Comparison of ENCODE assay signal across 25 cellular contexts in genomic region chr20:19812696-19813095, GRCh38. TPM values are rescaled to one million over a fixed set of nuclear protein-coding genes. Genes with fewer than 3 reads are reported as not detected.
DNase-seq lines count a peak whose midpoint lies in the region; ATAC-seq, FAIRE-seq and TF ChIP-seq lines count a peak whose summit lies in the region.
"Had no signal": no experiment of that assay in that cellular context is flagged by ENCODE, and none has a peak within 500 bp of the region (broad histone marks: within the 10 kb centered on the region; RNA-seq: fewer than 3 reads in every experiment).

No MANE protein-coding gene starts in this region.

- H3K4me3 Mint-ChIP-seq in astrocyte (ENCODE audit: unreplicated experiment) (no peak overlapping the region), neural crest cell (no peak overlapping the region)
- H3K4me3 Mint-ChIP-seq in CD8-positive, alpha-beta T cell: no peak overlapping the region
- H3K4me3 Mint-ChIP-seq: activated CD8-positive, alpha-beta T cell treated with anti-CD3 and anti-CD28 coated beads for 36 hours; activated naive CD8-positive, alpha-beta T cell treated with anti-CD3 and anti-CD28 coated beads, Interleukin-2, amount 50 U/mL, for 24 hours; CD4-positive, alpha-beta memory T cell had no signal

- H3K4me1 ChIP-seq in BLaER1 (peaks cover 96% of the 10 kb centered on the region), astrocyte (ENCODE audit: insufficient read depth, low read length) (peaks cover 33% of the 10 kb centered on the region), BE2C (no peaks in the 10 kb centered on the region)
- no peaks in the 10 kb centered on the region for H3K4me1 ChIP-seq in CD8-positive, alpha-beta T cell (ENCODE audit: insufficient read depth, low read length)

- H3K9me3 ChIP-seq in BLaER1 (no peaks in the 10 kb centered on the region), astrocyte (ENCODE audit: insufficient read depth, low read depth, low read length) (no peaks in the 10 kb centered on the region), BE2C (no peaks in the 10 kb centered on the region)
- no peaks in the 10 kb centered on the region for H3K9me3 ChIP-seq in CD8-positive, alpha-beta T cell (ENCODE audit: low read length)
- H3K9me3 ChIP-seq: left lung, suprapubic skin, vagina had no signal

- H3K36me3 Mint-ChIP-seq in astrocyte (ENCODE audit: low read depth, unreplicated experiment) (peaks cover 8% of the 10 kb centered on the region), neural crest cell (ENCODE audit: low read depth) (peaks cover 18% of the 10 kb centered on the region)
- H3K36me3 Mint-ChIP-seq in CD8-positive, alpha-beta T cell: no peaks in the 10 kb centered on the region
- H3K36me3 Mint-ChIP-seq: CD4-positive, alpha-beta memory T cell had no signal

- H4K20me1 ChIP-seq in BLaER1 (no peaks in the 10 kb centered on the region), astrocyte (ENCODE audit: insufficient read depth, low read length) (no peaks in the 10 kb centered on the region)

- intact Hi-C loops in CD8-positive, alpha-beta T cell (cut with DNase I, micrococcal nuclease): no loop called here

- H2AFZ ChIP-seq in astrocyte (ENCODE audit: low read depth, low read length): no peak overlapping the region

- peak; percentile 8 for DNase-seq in KBM-7
- no peak for DNase-seq in astrocyte (ENCODE audit: low read depth)
- no peak for DNase-seq in neural crest cell (ENCODE audit: low read depth, low spot score)
- no peak for DNase-seq in BE2C
- no peak for DNase-seq in frontal cortex (ENCODE audit: low spot score in 2 of 2)
- no peak for DNase-seq in CD8-positive, alpha-beta T cell
- DNase-seq: activated CD4-positive, CD25-positive, alpha-beta regulatory T cell; activated CD8-positive, alpha-beta T cell treated with anti-CD3 and anti-CD28 coated beads for 36 hours; activated gamma-delta T cell; activated naive CD8-positive, alpha-beta T cell treated with anti-CD3 and anti-CD28 coated beads, Interleukin-2, amount 50 U/mL, for 24 hours; activated T-cell treated with anti-CD3 and anti-CD28 coated beads for 4 hours; CD4-positive, alpha-beta memory T cell; cortex of kidney; DMS53; left lung; NCI-H1417; NCI-H510A treated with DMSO at 0.1 percent for 48 hours had no signal

- H3K9ac ChIP-seq in BLaER1: no peak overlapping the region
- H3K9ac ChIP-seq in astrocyte (ENCODE audit: low read length): no peak overlapping the region

- POLR2A ChIA-PET in CD8-positive, alpha-beta T cell (lab: Charles Lee): no interaction called here

- H3K27me3 ChIP-seq in BLaER1 (no peaks in the 10 kb centered on the region), astrocyte (ENCODE audit: insufficient read depth, low read length) (no peaks in the 10 kb centered on the region), BE2C (peaks cover 15% of the 10 kb centered on the region; the same call in 1 of the 2 replicates)
- no peaks in the 10 kb centered on the region for H3K27me3 ChIP-seq in CD8-positive, alpha-beta T cell (ENCODE audit: insufficient read depth, low read length)
- H3K27me3 ChIP-seq: left lung, suprapubic skin, vagina had no signal

- H3K4me3 ChIP-seq in BLaER1 (no peak overlapping the region), astrocyte (ENCODE audit: insufficient read depth, low read depth, low read length) (no peak overlapping the region), BE2C (ENCODE audit: low read depth, low read length) (no peak overlapping the region)
- no peak overlapping the region for H3K4me3 ChIP-seq in CD8-positive, alpha-beta T cell (ENCODE audit: low read depth, low read length)
- H3K4me3 ChIP-seq: GM12878, left lung, suprapubic skin, vagina had no signal

- no peak for FAIRE-seq in astrocyte (lab: Jason Lieb, UNC)
- no peak for FAIRE-seq in frontal cortex (lab: Jason Lieb, UNC)
- FAIRE-seq: bronchial epithelial cell, GM12878, HepG2 had no signal

- no peak for TF ChIP-seq CTCF in astrocyte (IDR thresholded peaks at IDR 0.05; ENCODE audit: insufficient read depth, low read depth, low read length)
- no peak for TF ChIP-seq CTCF in neural crest cell (conservative IDR thresholded peaks at IDR 0.05)
- TF ChIP-seq CTCF in BE2C (IDR thresholded peaks at IDR 0.05; ENCODE audit: low read depth, low read length): no peak
- no peak for TF ChIP-seq CTCF in CD8-positive, alpha-beta T cell (IDR thresholded peaks at IDR 0.05)

- peak overlapping the region; percentile 79 for H3K27ac Mint-ChIP-seq in astrocyte (ENCODE audit: unreplicated experiment)
- peak overlapping the region; percentile 24 for H3K27ac Mint-ChIP-seq in neural crest cell (ENCODE audit: unreplicated experiment)
- no peak overlapping the region for H3K27ac Mint-ChIP-seq in CD8-positive, alpha-beta T cell
- H3K27ac Mint-ChIP-seq: activated CD8-positive, alpha-beta T cell treated with anti-CD3 and anti-CD28 coated beads for 36 hours; activated naive CD8-positive, alpha-beta T cell treated with anti-CD3 and anti-CD28 coated beads, Interleukin-2, amount 50 U/mL, for 24 hours; CD4-positive, alpha-beta memory T cell had no signal

- CTCF ChIA-PET in CD8-positive, alpha-beta T cell (lab: Charles Lee): no interaction called here

- H3K4me2 ChIP-seq in BLaER1 (peak overlapping the region; percentile 69), astrocyte (ENCODE audit: low read length) (no peak overlapping the region)

- H3K27me3 Mint-ChIP-seq in astrocyte (ENCODE audit: low read depth, unreplicated experiment): no peaks in the 10 kb centered on the region
- no peaks in the 10 kb centered on the region for H3K27me3 Mint-ChIP-seq in neural crest cell (ENCODE audit: low read depth)
- peaks cover 13% of the 10 kb centered on the region for H3K27me3 Mint-ChIP-seq in CD8-positive, alpha-beta T cell (ENCODE audit: low read depth)

- in situ Hi-C loops in KBM-7 (cut with MboI; ENCODE audit: low pct_unique_long_range_greater_than_20kb, low sequenced_read_pairs): no loop called here

- no peak for ATAC-seq in HG03095 (IDR thresholded peaks at IDR 0.05; ENCODE audit: unreplicated experiment)
- no peak for ATAC-seq in CD8-positive, alpha-beta T cell
- ATAC-seq: activated CD8-positive, alpha-beta T cell treated with anti-CD3 and anti-CD28 coated beads for 36 hours; activated naive CD8-positive, alpha-beta T cell treated with anti-CD3 and anti-CD28 coated beads, Interleukin-2, amount 50 U/mL, for 24 hours; GM12878; HepG2; left lung; sciatic nerve had no signal

- H3K79me2 ChIP-seq in astrocyte (ENCODE audit: insufficient read depth, low read length): no peaks in the 10 kb centered on the region

- H3K36me3 ChIP-seq in BLaER1 (no peaks in the 10 kb centered on the region), astrocyte (ENCODE audit: insufficient read depth, low read length) (no peaks in the 10 kb centered on the region), BE2C (no peaks in the 10 kb centered on the region)
- no peaks in the 10 kb centered on the region for H3K36me3 ChIP-seq in CD8-positive, alpha-beta T cell (ENCODE audit: insufficient read depth, low read length)
- H3K36me3 ChIP-seq: suprapubic skin, vagina had no signal

- H3K9me3 Mint-ChIP-seq in astrocyte (ENCODE audit: unreplicated experiment): peaks cover 2% of the 10 kb centered on the region
- H3K9me3 Mint-ChIP-seq in neural crest cell: no peaks in the 10 kb centered on the region
- H3K9me3 Mint-ChIP-seq in CD8-positive, alpha-beta T cell: no peaks in the 10 kb centered on the region
- H3K9me3 Mint-ChIP-seq: activated CD8-positive, alpha-beta T cell treated with anti-CD3 and anti-CD28 coated beads for 36 hours; activated naive CD8-positive, alpha-beta T cell treated with anti-CD3 and anti-CD28 coated beads, Interleukin-2, amount 50 U/mL, for 24 hours had no signal

- H3K27ac ChIP-seq in BLaER1: 0 out of 2 replicates have a peak overlapping the region, but pooled peaks have one; percentile 7
- H3K27ac ChIP-seq in astrocyte (ENCODE audit: low read depth, low read length): peak overlapping the region; percentile 98
- no peak overlapping the region for H3K27ac ChIP-seq in CD8-positive, alpha-beta T cell (ENCODE audit: low read depth, low read length)
- H3K27ac ChIP-seq: suprapubic skin, vagina had no signal

- peaks cover 48% of the 10 kb centered on the region for H3K4me1 Mint-ChIP-seq in astrocyte (ENCODE audit: low read depth, unreplicated experiment)
- peaks cover 14% of the 10 kb centered on the region for H3K4me1 Mint-ChIP-seq in neural crest cell
- H3K4me1 Mint-ChIP-seq in CD8-positive, alpha-beta T cell (ENCODE audit: low read depth): no peaks in the 10 kb centered on the region
- H3K4me1 Mint-ChIP-seq: CD4-positive, alpha-beta memory T cell had no signal

RNA-seq across cellular contexts. Expression of gene RIN2, which starts 54.6 kb away (rescaled TPM):
- total RNA-seq in astrocyte (21.2 and 22.8 TPM in 2 replicates), neural crest cell (19.9 and 22.1 TPM in 2 replicates), frontal cortex (9.0 TPM)
- polyA plus RNA-seq in BE2C (2012; ENCODE audit: insufficient read depth, insufficient read length, low read depth): 3.7 TPM
- total RNA-seq in CD8-positive, alpha-beta T cell: not detected
- total RNA-seq: activated CD8-positive, alpha-beta T cell treated with anti-CD3 and anti-CD28 coated beads for 36 hours had no signal
- polyA plus RNA-seq: CD4-positive, alpha-beta memory T cell had no signal
